In genomic region chrX:108081110-108081509, GRCh38 we compare ENCODE assay signal across 10 cellular contexts. TPM values are rescaled to one million over a fixed set of nuclear protein-coding genes. Genes with fewer than 3 reads are reported as not detected.
"Had no signal": no experiment of that assay in that cellular context is flagged by ENCODE, and none has a peak within 500 bp of the region (broad histone marks: within the 10 kb centered on the region; RNA-seq: fewer than 3 reads in every experiment).

No MANE protein-coding gene starts in this region.

- DNase-seq: GM23248, GOT3, H7, IMR-90, KG1 had no signal

- H3K4me3 ChIP-seq: GM23248, HAP-1, K562 had no signal

- ATAC-seq: HCT116, K562 had no signal

- FAIRE-seq: HTR-8/SVneo, K562 had no signal

- H2AFZ ChIP-seq: GM23248 had no signal

- H3K9me3 ChIP-seq: HAP-1 had no signal

- H3K9ac ChIP-seq: GM23248 had no signal

- H3K27ac ChIP-seq: GM23248 had no signal

- H3K4me1 ChIP-seq: HAP-1 had no signal

RNA-seq across cellular contexts. Expression of gene VSIG1, which starts 36.2 kb away (rescaled TPM):
- total RNA-seq: GM23248, HT-29, IMR-90, K562 had no signal
- polyA plus RNA-seq: GM23248, IMR-90, K562 had no signal
